ENCODE assay signal across 8 cellular contexts in the genomic region with DNA sequence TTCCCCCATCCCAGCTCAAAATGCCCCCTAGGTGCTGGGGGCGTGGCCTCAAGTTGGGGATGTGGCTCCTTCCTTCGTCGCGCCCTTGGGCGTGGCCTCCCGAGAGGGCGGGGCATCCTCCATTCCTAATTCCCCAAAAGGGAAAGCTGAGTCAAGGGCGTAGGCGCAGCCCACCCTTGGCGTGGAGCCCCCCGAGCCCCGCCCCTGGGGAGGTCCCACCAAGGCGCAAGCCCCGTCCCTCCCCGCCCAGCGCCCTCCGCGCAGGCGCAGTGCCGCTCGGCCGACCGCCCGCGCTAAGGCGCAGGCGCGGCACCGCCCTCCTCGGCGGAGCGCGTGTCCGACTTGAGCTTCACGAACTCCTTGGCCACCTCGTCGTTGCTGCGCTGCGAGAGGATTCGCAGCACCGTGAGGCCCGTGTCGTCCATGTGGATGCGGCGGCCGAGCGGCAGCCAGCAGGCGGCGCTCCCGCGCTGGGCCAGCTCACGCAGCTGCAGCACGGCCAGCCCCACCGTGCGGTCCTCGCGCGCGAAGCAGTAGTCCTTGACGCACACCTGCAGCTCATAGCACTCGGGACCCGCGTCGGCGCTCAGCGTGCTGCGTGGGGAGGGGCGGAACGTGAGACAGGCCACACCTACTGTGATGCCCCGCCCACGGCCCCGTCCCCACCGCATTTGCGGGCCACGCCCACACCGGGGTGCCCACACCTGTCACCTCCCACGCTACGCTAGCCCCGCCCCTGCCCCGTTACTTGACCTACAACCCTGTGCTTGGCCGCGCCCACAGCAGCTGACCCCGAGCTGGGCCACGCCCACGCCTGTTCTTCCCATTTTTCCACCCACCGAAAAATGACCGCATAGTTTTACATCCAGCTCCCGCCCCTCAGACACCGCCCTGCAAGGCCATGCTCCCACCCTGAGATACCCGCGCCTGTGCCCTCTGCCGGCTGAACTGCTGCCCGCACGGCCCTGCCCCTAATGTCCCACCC. TPM values are rescaled to one million over a fixed set of nuclear protein-coding genes. Genes with fewer than 3 reads are reported as not detected.
DNase-seq lines count a peak whose midpoint lies in the region; TF ChIP-seq lines count a peak whose summit lies in the region.

No MANE protein-coding gene starts in this region.

- H3K27ac ChIP-seq in caudate nucleus (ENCODE audit: low read depth, low read length) = no peak overlapping the region

- H3K4me3 ChIP-seq in WI38 (ENCODE audit: low read depth, low read length) (peak overlapping the region; percentile 32; the same call in 1 of the 2 replicates), kidney epithelial cell (ENCODE audit: low read depth, low read length) (peak overlapping the region; percentile 27)

- CTCF ChIA-PET in HEK293T (lab: Yijun Ruan, JAX) = interaction anchor here (0.6 to 3.2 kb wide), 14 partner anchors 9 to 952 kb away, joined by 3 to 9 read pairs (median 3); a partner anchor contains a TSS

- peaks cover 15% of the 10 kb centered on the region for H3K27me3 ChIP-seq in kidney epithelial cell (ENCODE audit: control insufficient read depth, insufficient read depth, low read length)

- TF ChIP-seq CTCF in WI38 (IDR thresholded peaks at IDR 0.05; ENCODE audit: low read depth, low read length) (no peak), kidney epithelial cell (IDR thresholded peaks at IDR 0.05; ENCODE audit: insufficient read depth, low read length, poor library complexity, severe bottlenecking) (peak; percentile 25)

- POLR2A ChIA-PET in HEK293T (lab: Yijun Ruan, JAX) = interaction anchor here (0.6 to 2.3 kb wide), 20 partner anchors 11 to 254 kb away, joined by 3 to 10 read pairs (median 5); a partner anchor contains a TSS

- DNase-seq in GM03348 (ENCODE audit: low spot score) (peak; percentile 91), HEK293T (ENCODE audit: extremely low spot score) (peak; percentile 93), NCI-H1048 (lab: John Stamatoyannopoulos, UW) (peak; percentile 74), caudate nucleus (lab: John Stamatoyannopoulos, UW) (peak in 44 of 61 donors; percentile 3 to 75 (median 32)), kidney epithelial cell (ENCODE audit: low read depth) (peak; percentile 38), NCI-H2081 (lab: John Stamatoyannopoulos, UW) (no peak)
- DNase-seq in stimulated activated CD4-positive, alpha-beta T cell treated with anti-CD3 and anti-CD28 coated beads, Interleukin-1b, Interleukin-23, amount 100 ng/mL, for 1 hour (ENCODE audit: low read depth in 2 of 2) = peak; percentile 52 to 62

- no peaks in the 10 kb centered on the region for H3K36me3 ChIP-seq in kidney epithelial cell (ENCODE audit: control insufficient read depth, insufficient read depth, low read length)

TF ChIP-seq in HEK293T, 16 proteins besides CTCF, POLR2A, EP300 and RAD21:
- TF ChIP-seq CTBP1 (IDR thresholded peaks at IDR 0.05; ENCODE audit: borderline replicate concordance) (no peak), SUZ12 (IDR thresholded peaks at IDR 0.05) (no peak), L3MBTL2 (conservative IDR thresholded peaks at IDR 0.05) (peak; percentile 90), FOXM1 (IDR thresholded peaks at IDR 0.05; ENCODE audit: borderline replicate concordance) (no peak), ELF4 (IDR thresholded peaks at IDR 0.05) (no peak), NFRKB (IDR thresholded peaks at IDR 0.05) (no peak), ZNF384 (IDR thresholded peaks at IDR 0.05) (no peak), HDGF (IDR thresholded peaks at IDR 0.05; ENCODE audit: borderline replicate concordance) (peak; percentile 92; the same call in 1 of the 2 replicates), SP1 (IDR thresholded peaks at IDR 0.05) (no peak; the same call in 1 of the 2 replicates), FOXA1 (IDR thresholded peaks at IDR 0.05) (no peak), LEF1 (IDR thresholded peaks at IDR 0.05; ENCODE audit: borderline replicate concordance) (no peak), TARDBP (IDR thresholded peaks at IDR 0.05) (no peak), ARNT (IDR thresholded peaks at IDR 0.05) (no peak), BHLHE40 (IDR thresholded peaks at IDR 0.05; ENCODE audit: borderline replicate concordance) (no peak), FOXK2 (IDR thresholded peaks at IDR 0.05) (no peak)
- TF ChIP-seq, protein P1, sequence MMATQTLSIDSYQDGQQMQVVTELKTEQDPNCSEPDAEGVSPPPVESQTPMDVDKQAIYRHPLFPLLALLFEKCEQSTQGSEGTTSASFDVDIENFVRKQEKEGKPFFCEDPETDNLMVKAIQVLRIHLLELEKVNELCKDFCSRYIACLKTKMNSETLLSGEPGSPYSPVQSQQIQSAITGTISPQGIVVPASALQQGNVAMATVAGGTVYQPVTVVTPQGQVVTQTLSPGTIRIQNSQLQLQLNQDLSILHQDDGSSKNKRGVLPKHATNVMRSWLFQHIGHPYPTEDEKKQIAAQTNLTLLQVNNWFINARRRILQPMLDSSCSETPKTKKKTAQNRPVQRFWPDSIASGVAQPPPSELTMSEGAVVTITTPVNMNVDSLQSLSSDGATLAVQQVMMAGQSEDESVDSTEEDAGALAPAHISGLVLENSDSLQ (IDR thresholded peaks at IDR 0.05) = no peak

RNA-seq across cellular contexts. Expression of a gene that starts 50.6 kb away (rescaled TPM):
- 68.4 and 76.1 TPM in 2 replicates for total RNA-seq in kidney epithelial cell

Comparison
In these comparisons a context has a peak if more than half of its experiments do, and no peak if none do; other contexts are left out.
1. DNase-seq: peak in GM03348 (single experiment), HEK293T (single experiment), NCI-H1048 (single experiment), caudate nucleus (44 of 61), kidney epithelial cell (single experiment) and stimulated activated CD4-positive, alpha-beta T cell treated with anti-CD3 and anti-CD28 coated beads, Interleukin-1b, Interleukin-23, amount 100 ng/mL, for 1 hour (2 of 2); none in NCI-H2081 (0 of 2).